8 cellular contexts compared by ENCODE assay signal in the genomic region with DNA sequence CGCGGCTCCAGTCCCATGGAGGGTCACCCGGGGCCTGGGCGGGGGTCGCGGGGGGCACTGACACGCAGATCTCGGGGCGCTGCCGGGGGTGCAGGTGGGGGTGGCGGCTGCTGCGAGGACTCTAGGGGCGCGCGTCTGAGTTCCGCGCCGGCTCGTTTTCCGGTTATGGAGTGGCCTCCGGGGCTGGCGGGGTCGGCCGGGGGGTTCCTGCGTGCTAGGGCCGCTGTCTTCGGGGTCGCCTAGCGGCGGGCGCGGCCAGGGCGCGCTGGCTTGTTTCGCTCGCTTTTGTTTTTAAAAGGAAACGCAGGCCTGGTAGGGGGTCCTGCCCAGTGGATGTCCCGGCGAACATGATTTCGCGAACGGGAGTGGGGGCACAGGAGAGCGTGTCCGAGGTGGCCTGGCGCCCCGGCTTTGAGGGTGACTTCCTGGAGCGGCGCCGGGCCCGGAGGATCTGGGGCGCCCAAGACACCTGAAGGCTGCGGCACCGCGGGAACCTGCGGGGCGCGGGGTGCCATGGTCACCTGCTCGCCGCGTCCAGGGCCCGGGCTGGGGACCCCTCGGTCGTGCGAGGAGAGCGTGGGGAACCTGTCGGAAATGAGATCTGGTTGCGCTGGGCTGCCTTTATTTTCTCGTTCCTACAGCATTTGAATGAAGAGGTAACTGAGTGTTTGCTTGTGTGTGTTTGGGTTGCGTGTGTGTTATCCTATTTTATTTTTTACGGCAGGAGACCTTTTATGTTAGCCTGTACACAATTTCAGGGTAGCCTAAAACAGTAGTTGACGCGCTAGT. TPM values are rescaled to one million over a fixed set of nuclear protein-coding genes. Genes with fewer than 3 reads are reported as not detected.
DNase-seq lines count a peak whose midpoint lies in the region; ATAC-seq and TF ChIP-seq lines count a peak whose summit lies in the region.

No MANE protein-coding gene starts in this region.

- TF ChIP-seq POLR2A in thyroid gland (IDR thresholded peaks at IDR 0.05), result no peak

- H3K4me3 ChIP-seq in dorsolateral prefrontal cortex, result peak overlapping the region; percentile 47 to 90 (median 78)
- H3K4me3 ChIP-seq in mucosa of rectum (ENCODE audit: low read length in 2 of 2), result peak overlapping the region; percentile 81 to 93
- peak overlapping the region; percentile 84 to 98 (median 86) for H3K4me3 ChIP-seq in thyroid gland (replicated peaks in 1 of 3)

- H3K27ac ChIP-seq in dorsolateral prefrontal cortex (peak overlapping the region in 58 of 59 donors; percentile 67 to 98 (median 91)), mucosa of rectum (ENCODE audit: low read depth in 2 of 2, low read length in 2 of 2) (peak overlapping the region; percentile 97 to 98), thyroid gland (peak overlapping the region; percentile 69 to 99 (median 97))

- H3K27me3 ChIP-seq in dorsolateral prefrontal cortex, result peaks cover 0 to 7% (median 0%) of the 10 kb centered on the region in 45 donors
- no peaks in the 10 kb centered on the region for H3K27me3 ChIP-seq in mucosa of rectum (ENCODE audit: control insufficient read depth in 2 of 2, insufficient read depth in 2 of 2, low read length in 2 of 2)
- no peaks in the 10 kb centered on the region for H3K27me3 ChIP-seq in thyroid gland

- TF ChIP-seq CTCF in dorsolateral prefrontal cortex (IDR thresholded peaks at IDR 0.05 in 54 of 56, conservative IDR thresholded peaks at IDR 0.05 in 2 of 56; ENCODE audit: low read depth in 1 of 56, partially characterized antibody in 56 of 56), result peak in 2 of 56 donors; percentile 5 to 11
- TF ChIP-seq CTCF in thyroid gland (IDR thresholded peaks at IDR 0.05), result no peak

- peak overlapping the region; percentile 92 to 98 for H3K9ac ChIP-seq in mucosa of rectum (ENCODE audit: low read depth in 1 of 2, low read length in 2 of 2)

- intact Hi-C loops in dorsolateral prefrontal cortex (cut with DNase I) (loop anchor here (5.0 to 10.0 kb wide), 4 partner anchors 74 to 306 kb away; no protein-coding TSS in a partner anchor), thyroid gland (cut with DNase I) (loop anchor here (10.0 kb wide), 3 partner anchors 118 to 228 kb away; no protein-coding TSS in a partner anchor)

- no peaks in the 10 kb centered on the region for H3K9me3 ChIP-seq in mucosa of rectum (ENCODE audit: control insufficient read depth in 2 of 2, low read length in 2 of 2)
- no peaks in the 10 kb centered on the region for H3K9me3 ChIP-seq in thyroid gland

- H3K4me1 ChIP-seq in mucosa of rectum (ENCODE audit: control insufficient read depth in 2 of 2, insufficient read depth in 2 of 2, low read length in 2 of 2), result peaks cover 30 to 53% of the 10 kb centered on the region in 2 donors
- H3K4me1 ChIP-seq in thyroid gland, result peaks cover 13 to 36% of the 10 kb centered on the region in 2 donors

- 11 to 18% methylated on average over 15 to 38 of the region's 72 CpGs for WGBS in thyroid gland, 2 donors

- ATAC-seq in HG03432 (IDR thresholded peaks at IDR 0.05; ENCODE audit: unreplicated experiment) (peak; percentile 35), HG03457 (IDR thresholded peaks at IDR 0.05; ENCODE audit: unreplicated experiment) (no peak)

- H3K36me3 ChIP-seq in mucosa of rectum (ENCODE audit: control insufficient read depth in 2 of 2, insufficient read depth in 2 of 2, low read length in 2 of 2), result peaks cover 9 to 21% of the 10 kb centered on the region in 2 donors
- H3K36me3 ChIP-seq in thyroid gland, result peaks cover under 1 to 11% of the 10 kb centered on the region in 2 donors

- DNase-seq in stimulated activated naive CD4-positive, alpha-beta T cell (lab: John Stamatoyannopoulos, UW), result peak in 4 of 6 experiments; percentile 9 to 50 (median 34)
- DNase-seq in stimulated activated naive CD4-positive, alpha-beta T cell treated with Interleukin-2 at 50 U/mL for 16 hours (lab: John Stamatoyannopoulos, UW), result no peak
- peak; percentile 40 for DNase-seq in activated CD4-positive, CD25-positive, alpha-beta regulatory T cell treated with anti-CD3 and anti-CD28 coated beads, Interleukin-2, amount 50 U/mL, for 72 hours
- no peak for DNase-seq in dorsolateral prefrontal cortex
- peak; percentile 39 to 40 for DNase-seq in thyroid gland

RNA-seq across cellular contexts. Expression of a gene that starts 0.6 kb away (rescaled TPM):
- total RNA-seq in dorsolateral prefrontal cortex (100 to 1,000 TPM in 86 of 120 experiments, 10 to 100 TPM in 34; 47.9 to 194 (median 111) TPM), thyroid gland (10 to 100 TPM; 36.6 to 92.2 (median 56.3) TPM)

Comparison
In these comparisons a context has a peak if more than half of its experiments do, and no peak if none do; other contexts are left out.
1. DNase-seq: peak in stimulated activated naive CD4-positive, alpha-beta T cell (4 of 6), activated CD4-positive, CD25-positive, alpha-beta regulatory T cell treated with anti-CD3 and anti-CD28 coated beads, Interleukin-2, amount 50 U/mL, for 72 hours (single experiment) and thyroid gland (2 of 2); none in stimulated activated naive CD4-positive, alpha-beta T cell treated with Interleukin-2 at 50 U/mL for 16 hours (single experiment) and dorsolateral prefrontal cortex (0 of 10).
2. Peak in every context shown above with its lines, with median percentiles within 50 percentile points of each other: H3K27ac ChIP-seq and H3K4me3 ChIP-seq.